In the genomic region with DNA sequence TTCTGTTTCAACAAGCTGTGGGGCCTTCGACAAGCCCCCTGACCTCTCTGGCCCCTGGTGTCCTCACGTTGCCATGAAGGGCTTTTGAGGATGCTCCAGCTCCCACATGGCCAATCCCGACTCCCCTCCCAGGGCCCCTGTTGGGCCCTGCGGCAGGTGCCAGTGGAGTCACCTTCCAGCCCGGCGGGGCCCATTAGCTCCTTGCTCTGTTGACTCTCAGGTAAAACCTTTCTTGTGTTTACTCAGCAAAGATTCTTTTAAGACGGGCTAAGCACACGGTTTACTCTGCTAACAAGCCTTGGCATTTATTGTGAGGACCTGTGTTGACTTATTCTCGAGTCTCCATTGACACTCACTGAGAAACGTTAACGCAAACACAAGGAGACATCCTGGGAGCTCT, we compare ENCODE assay signal across 12 cellular contexts. TPM values are rescaled to one million over a fixed set of nuclear protein-coding genes. Genes with fewer than 3 reads are reported as not detected.
DNase-seq lines count a peak whose midpoint lies in the region; ATAC-seq, FAIRE-seq and TF ChIP-seq lines count a peak whose summit lies in the region.
"Had no signal": no experiment of that assay in that cellular context is flagged by ENCODE, and none has a peak within 500 bp of the region (broad histone marks: within the 10 kb centered on the region; RNA-seq: fewer than 3 reads in every experiment).

No MANE protein-coding gene starts in this region.

- intact Hi-C loops in natural killer cell (cut with micrococcal nuclease) (loop anchor here (1.0 to 5.0 kb wide), 7 partner anchors 14 to 1025 kb away; no protein-coding TSS in a partner anchor), pancreas (cut with DNase I) (no loop called here)

- no peaks in the 10 kb centered on the region for H3K27me3 ChIP-seq in pancreas
- H3K27me3 ChIP-seq: ascending aorta had no signal

- H3K4me1 Mint-ChIP-seq in activated CD8-positive, alpha-beta memory T cell treated with anti-CD3 and anti-CD28 coated beads, Interleukin-2, amount 10 ng/mL, durations not matched to agents 7 days and 5 days, result peaks cover 42% of the 10 kb centered on the region
- H3K4me1 Mint-ChIP-seq in natural killer cell, result peaks cover 25 to 28% of the 10 kb centered on the region in 2 donors

- no peaks in the 10 kb centered on the region for H3K9me3 Mint-ChIP-seq in activated CD8-positive, alpha-beta memory T cell treated with anti-CD3 and anti-CD28 coated beads, Interleukin-2, amount 10 ng/mL, durations not matched to agents 7 days and 5 days (ENCODE audit: low read depth)
- H3K9me3 Mint-ChIP-seq in natural killer cell, result no peaks in the 10 kb centered on the region
- H3K9me3 Mint-ChIP-seq: neural crest cell had no signal

- TF ChIP-seq CTCF in natural killer cell (IDR thresholded peaks at IDR 0.05), result no peak
- no peak for TF ChIP-seq CTCF in pancreas (IDR thresholded peaks at IDR 0.05)

- DNase-seq in NCI-H2171 treated with DMSO at 0.1 percent for 48 hours (lab: John Stamatoyannopoulos, UW), result peak; percentile 15
- DNase-seq in NCI-H2171 (lab: John Stamatoyannopoulos, UW), result no peak
- peak; percentile 81 for DNase-seq in DMS79 treated with DMSO at 0.1 percent for 48 hours (lab: John Stamatoyannopoulos, UW)
- DNase-seq in activated CD8-positive, alpha-beta memory T cell treated with anti-CD3 and anti-CD28 coated beads, Interleukin-2, amount 10 ng/mL, durations not matched to agents 7 days and 5 days, result no peak
- DNase-seq in natural killer cell, result no peak
- DNase-seq in HuH-7.5 (ENCODE audit: low spot score), result no peak
- no peak for DNase-seq in pancreas
- DNase-seq: MM.1S had no signal

- H3K27me3 Mint-ChIP-seq in activated CD8-positive, alpha-beta memory T cell treated with anti-CD3 and anti-CD28 coated beads, Interleukin-2, amount 10 ng/mL, durations not matched to agents 7 days and 5 days, result peaks cover 44% of the 10 kb centered on the region
- H3K27me3 Mint-ChIP-seq in natural killer cell (ENCODE audit: low read depth in 2 of 2), result peaks cover 17 to 30% of the 10 kb centered on the region in 2 donors

- WGBS in pancreas, 2 donors, result 40 to 44% methylated on average over 11 of the region's 11 CpGs

- H3K4me1 ChIP-seq in pancreas, result peaks cover 0 to 3% (median 3%) of the 10 kb centered on the region in 3 donors

- H3K4me3 ChIP-seq in pancreas, result no peak overlapping the region
- H3K4me3 ChIP-seq: ascending aorta had no signal

- H3K36me3 ChIP-seq in pancreas, result no peaks in the 10 kb centered on the region
- H3K36me3 ChIP-seq: ascending aorta had no signal

- no peak overlapping the region for H3K4me3 Mint-ChIP-seq in activated CD8-positive, alpha-beta memory T cell treated with anti-CD3 and anti-CD28 coated beads, Interleukin-2, amount 10 ng/mL, durations not matched to agents 7 days and 5 days
- H3K4me3 Mint-ChIP-seq in natural killer cell, result peak overlapping the region; percentile 6
- H3K4me3 Mint-ChIP-seq: neural crest cell had no signal

- no peaks in the 10 kb centered on the region for H3K36me3 Mint-ChIP-seq in activated CD8-positive, alpha-beta memory T cell treated with anti-CD3 and anti-CD28 coated beads, Interleukin-2, amount 10 ng/mL, durations not matched to agents 7 days and 5 days
- H3K36me3 Mint-ChIP-seq in natural killer cell, result no peaks in the 10 kb centered on the region

- FAIRE-seq in pancreas (lab: Jason Lieb, UNC), result no peak
- FAIRE-seq: H1 had no signal

- CTCF ChIA-PET in activated CD8-positive, alpha-beta memory T cell treated with anti-CD3 and anti-CD28 coated beads, Interleukin-2, amount 10 ng/mL, durations not matched to agents 7 days and 5 days (lab: Charles Lee), result interaction anchor here (0.8 to 5.6 kb wide), 6 partner anchors 8 to 1022 kb away, joined by 3 to 36 read pairs (median 4); a partner anchor contains a TSS

- no peak for ATAC-seq in activated CD8-positive, alpha-beta memory T cell treated with anti-CD3 and anti-CD28 coated beads, Interleukin-2, amount 10 ng/mL, durations not matched to agents 7 days and 5 days
- ATAC-seq in natural killer cell (no peak), GM21717 (IDR thresholded peaks at IDR 0.05; ENCODE audit: unreplicated experiment) (no peak), pancreas (no peak)

- H3K9me3 ChIP-seq in pancreas, result no peaks in the 10 kb centered on the region
- H3K9me3 ChIP-seq: ascending aorta had no signal

- H3K27ac Mint-ChIP-seq in activated CD8-positive, alpha-beta memory T cell treated with anti-CD3 and anti-CD28 coated beads, Interleukin-2, amount 10 ng/mL, durations not matched to agents 7 days and 5 days, result peak overlapping the region; percentile 83
- peak overlapping the region; percentile 89 to 98 for H3K27ac Mint-ChIP-seq in natural killer cell

- H3K27ac ChIP-seq in pancreas, result peak overlapping the region in 1 of 4 donors; percentile 30
- H3K27ac ChIP-seq: ascending aorta had no signal

RNA-seq across cellular contexts. Expression of a gene that starts 15.0 kb away (rescaled TPM):
- 1,000 to 10,000 TPM; 1,405 to 1,605 TPM for total RNA-seq in activated CD8-positive, alpha-beta memory T cell treated with anti-CD3 and anti-CD28 coated beads, Interleukin-2, amount 10 ng/mL, durations not matched to agents 7 days and 5 days
- total RNA-seq in natural killer cell, result 1,000 to 10,000 TPM in 1 of 3 donors, 100 to 1,000 TPM in 2; 895 to 1,167 (median 974) TPM
- 1,000 to 10,000 TPM in 1 of 6 donors, 100 to 1,000 TPM in 5; 578 to 1,123 (median 772) TPM for total RNA-seq in pancreas
- 100 to 1,000 TPM; 638 to 738 TPM for polyA plus RNA-seq in pancreas

RNA-seq across cellular contexts. Expression of a gene that starts 53.5 kb away (rescaled TPM):
- 10 to 100 TPM; 70.9 to 81.1 TPM for total RNA-seq in activated CD8-positive, alpha-beta memory T cell treated with anti-CD3 and anti-CD28 coated beads, Interleukin-2, amount 10 ng/mL, durations not matched to agents 7 days and 5 days
- total RNA-seq in natural killer cell (1 to 10 TPM; 1.2 to 2.1 (median 1.9) TPM), pancreas (1 to 10 TPM in 2 of 6 donors, under 1 TPM in 4; 0.19 to 2.0 (median 0.82) TPM)
- 1 to 10 TPM in 1 of 2 donors, under 1 TPM in 1; 0.91 to 2.0 TPM for polyA plus RNA-seq in pancreas

Comparison
In these comparisons a context has a peak if more than half of its experiments do, and no peak if none do; other contexts are left out.
1. DNase-seq: peak in NCI-H2171 treated with DMSO at 0.1 percent for 48 hours (single experiment) and DMS79 treated with DMSO at 0.1 percent for 48 hours (single experiment); none in NCI-H2171 (single experiment), activated CD8-positive, alpha-beta memory T cell treated with anti-CD3 and anti-CD28 coated beads, Interleukin-2, amount 10 ng/mL, durations not matched to agents 7 days and 5 days (single experiment), natural killer cell (single experiment), HuH-7.5 (single experiment) and pancreas (0 of 6).
2. RNA of a gene that starts 53.5 kb away (total RNA-seq): 70.9 to 81.1 TPM in activated CD8-positive, alpha-beta memory T cell treated with anti-CD3 and anti-CD28 coated beads, Interleukin-2, amount 10 ng/mL, durations not matched to agents 7 days and 5 days; 1.2 to 2.1 TPM in natural killer cell and 0.19 to 2.0 TPM in pancreas; every median in the first group is over 10 times any median in the second.